8 cellular contexts compared by ENCODE assay signal in genomic region chr12:104733717-104734175, GRCh38.
DNase-seq lines count a peak whose midpoint lies in the region; ATAC-seq, FAIRE-seq and TF ChIP-seq lines count a peak whose summit lies in the region.

No MANE protein-coding gene starts in this region.

- no peaks in the 10 kb centered on the region for H3F3A ChIP-seq in DOHH2 (ENCODE audit: control insufficient read depth, insufficient read depth)

- WGBS in A549 (ENCODE audit: missing lambda C conversion rate), result 67% methylated on average over 6 of the region's 6 CpGs
- 52% methylated on average over 6 of the region's 6 CpGs; no CpG with 5 or more reads in 1 of the 2 experiments for WGBS in H1 (ENCODE audit: extremely low coverage in 1 of 2, insufficient coverage in 1 of 2, insufficient read length in 1 of 2, insufficient replicate concordance in 2 of 2, low coverage in 1 of 2, low lambda C conversion rate in 2 of 2, missing lambda C conversion rate in 1 of 2), 2 experiments

- H3K27me3 ChIP-seq in DOHH2 (ENCODE audit: control insufficient read depth, low read length) (no peaks in the 10 kb centered on the region), OCI-LY3 (ENCODE audit: low read depth, low read length) (no peaks in the 10 kb centered on the region), H1 (replicated peaks in 1 of 4; ENCODE audit: control insufficient read depth in 3 of 4, extremely low read depth in 1 of 4, insufficient read depth in 3 of 4, low read length in 3 of 4) (no peaks in the 10 kb centered on the region)

- no peak overlapping the region for H2AFZ ChIP-seq in OCI-LY3 (ENCODE audit: low read depth, low read length)
- no peak overlapping the region for H2AFZ ChIP-seq in H1 (ENCODE audit: low read length)

- H3K23ac ChIP-seq in H1 (ENCODE audit: insufficient read length), result no peak overlapping the region

- FAIRE-seq in A549 (lab: Jason Lieb, UNC), result no peak
- FAIRE-seq in H1 (lab: Jason Lieb, UNC), result no peak

- no peak overlapping the region for H3K18ac ChIP-seq in H1 (ENCODE audit: extremely low read depth, low read length)

- H2BK20ac ChIP-seq in H1 (ENCODE audit: low read length), result no peak overlapping the region

- H2BK5ac ChIP-seq in H1 (ENCODE audit: low read depth, low read length), result no peak overlapping the region

- H3K9me2 ChIP-seq in DOHH2 (replicated peaks; ENCODE audit: control insufficient read depth, low read length), result no peaks in the 10 kb centered on the region

- no peak overlapping the region for H4K5ac ChIP-seq in H1 (ENCODE audit: insufficient read length, low read depth, low read length)

- ATAC-seq in A549 (peak in 1 of 2 experiments; percentile 63; a peak in 4 of 6 replicates), GM21576 (IDR thresholded peaks at IDR 0.05; ENCODE audit: unreplicated experiment) (no peak), HG03135 (IDR thresholded peaks at IDR 0.05; ENCODE audit: unreplicated experiment) (no peak)

- POLR2A ChIA-PET in A549 (lab: Yijun Ruan, JAX) (no interaction called here), H1 (lab: Charles Lee; ENCODE audit: partially characterized antibody) (interaction anchor here (1.0 kb wide), 1 partner anchor 12 kb away, joined by 3 read pairs; no protein-coding TSS in a partner anchor)

- TF ChIP-seq EP300 in A549 (IDR thresholded peaks at IDR 0.05) (no peak), H1 (IDR thresholded peaks at IDR 0.05; ENCODE audit: borderline replicate concordance in 1 of 2, low read depth in 2 of 2, low read length in 2 of 2) (no peak)

- no peak overlapping the region for H4K91ac ChIP-seq in H1 (replicated peaks; ENCODE audit: insufficient read length, low read length)

- no peaks in the 10 kb centered on the region for H3K36me3 ChIP-seq in DOHH2 (ENCODE audit: control insufficient read depth, low read length)
- no peaks in the 10 kb centered on the region for H3K36me3 ChIP-seq in OCI-LY3 (replicated peaks; ENCODE audit: low read depth, low read length)
- H3K36me3 ChIP-seq in H1 (ENCODE audit: control insufficient read depth in 2 of 4, insufficient read depth in 4 of 4, low read length in 3 of 4), result no peaks in the 10 kb centered on the region; a peak in 1 of 8 replicates

- H3K9ac ChIP-seq in OCI-LY3 (ENCODE audit: low read length), result no peak overlapping the region
- no peak overlapping the region for H3K9ac ChIP-seq in H1 (replicated peaks in 1 of 4; ENCODE audit: extremely low read depth in 1 of 4, low read depth in 3 of 4, low read length in 3 of 4)

- H2BK120ac ChIP-seq in H1 (replicated peaks; ENCODE audit: low read depth, low read length), result no peak overlapping the region

- H3K14ac ChIP-seq in H1 (ENCODE audit: insufficient read length), result no peak overlapping the region

- 0 out of 2 replicates have a peak, but pooled peaks cover 3% of the 10 kb centered on the region for H4K20me1 ChIP-seq in DOHH2 (ENCODE audit: control insufficient read depth, insufficient read depth, low read depth, low read length)
- no peaks in the 10 kb centered on the region for H4K20me1 ChIP-seq in OCI-LY3 (ENCODE audit: insufficient read depth, low read length)
- peaks cover 0 to 1% of the 10 kb centered on the region in 2 experiments for H4K20me1 ChIP-seq in H1 (replicated peaks in 1 of 2; ENCODE audit: control insufficient read depth in 1 of 2, insufficient read depth in 2 of 2, low read length in 2 of 2)

- H3K9me3 ChIP-seq in A549, result no peaks in the 10 kb centered on the region
- H3K9me3 ChIP-seq in DOHH2 (ENCODE audit: control insufficient read depth, insufficient read depth, low read length), result no peaks in the 10 kb centered on the region
- H3K9me3 ChIP-seq in OCI-LY3 (ENCODE audit: insufficient read depth, low read length), result no peaks in the 10 kb centered on the region
- no peaks in the 10 kb centered on the region for H3K9me3 ChIP-seq in H1 (ENCODE audit: insufficient read depth in 2 of 2, low read depth in 1 of 2, low read length in 1 of 2)

- H4K8ac ChIP-seq in H1 (ENCODE audit: extremely low read depth, insufficient read depth, low read length), result no peak overlapping the region

- H3K79me2 ChIP-seq in DOHH2 (ENCODE audit: control insufficient read depth, low read length) (no peaks in the 10 kb centered on the region), OCI-LY3 (ENCODE audit: low read length) (no peaks in the 10 kb centered on the region), H1 (ENCODE audit: control insufficient read depth in 1 of 2, insufficient read depth in 2 of 2, low read length in 2 of 2) (no peaks in the 10 kb centered on the region)

- no peak overlapping the region for H3K4me2 ChIP-seq in A549
- H3K4me2 ChIP-seq in DOHH2 (ENCODE audit: low read length), result no peak overlapping the region
- H3K4me2 ChIP-seq in OCI-LY3 (ENCODE audit: low read length), result peak overlapping the region; percentile 27
- H3K4me2 ChIP-seq in H1 (ENCODE audit: insufficient read depth in 1 of 2, low read depth in 2 of 2, low read length in 2 of 2), result no peak overlapping the region

- H2BK15ac ChIP-seq in H1 (ENCODE audit: low read length), result no peak overlapping the region

- TF ChIP-seq POLR2A in A549 (IDR thresholded peaks at IDR 0.05; ENCODE audit: low read length) (no peak), H1 (IDR thresholded peaks at IDR 0.05; ENCODE audit: control extremely low read depth in 1 of 2, low read depth in 2 of 2, low read length in 2 of 2) (no peak)

- no peak overlapping the region for H3K56ac ChIP-seq in H1 (replicated peaks; ENCODE audit: insufficient read length, low read depth, low read length)

- no peaks in the 10 kb centered on the region for H3K23me2 ChIP-seq in H1 (ENCODE audit: low read depth, low read length)

- no peak overlapping the region for H3K4me3 ChIP-seq in A549
- H3K4me3 ChIP-seq in DOHH2 (ENCODE audit: low read length), result no peak overlapping the region
- H3K4me3 ChIP-seq in OCI-LY3 (ENCODE audit: low read length), result no peak overlapping the region
- H3K4me3 ChIP-seq in H1 (ENCODE audit: extremely low read depth in 1 of 4, insufficient read depth in 2 of 4, low read depth in 3 of 4, low read length in 4 of 4), result no peak overlapping the region

- peaks cover 2% of the 10 kb centered on the region; the same call in 1 of the 2 replicates for H3K79me1 ChIP-seq in H1 (ENCODE audit: low read depth, low read length)

- H2AK5ac ChIP-seq in H1 (ENCODE audit: low read depth, low read length), result no peak overlapping the region; the same call in 1 of the 2 replicates

- H3K4me1 ChIP-seq in A549 (peaks cover 11% of the 10 kb centered on the region; the same call in 1 of the 3 replicates), DOHH2 (ENCODE audit: control insufficient read depth, low read length) (no peaks in the 10 kb centered on the region), OCI-LY3 (ENCODE audit: low read length) (peaks cover 11% of the 10 kb centered on the region; the same call in 1 of the 2 replicates), H1 (replicated peaks in 1 of 4; ENCODE audit: control insufficient read depth in 3 of 4, insufficient read depth in 4 of 4, low read length in 3 of 4) (peaks cover 0 to 9% (median 6%) of the 10 kb centered on the region in 4 experiments; a peak in 5 of 7 replicates)

- H3K27ac ChIP-seq in A549 (peak overlapping the region in 1 of 2 experiments; percentile 25; a peak in 1 of 6 replicates), DOHH2 (ENCODE audit: low read depth, low read length) (no peak overlapping the region), OCI-LY3 (ENCODE audit: low read length) (no peak overlapping the region), H1 (ENCODE audit: low read depth, low read length) (no peak overlapping the region)

- TF ChIP-seq CTCF in A549 (IDR thresholded peaks at IDR 0.05), result no peak
- peak; percentile 58 for TF ChIP-seq CTCF in DOHH2 (IDR thresholded peaks at IDR 0.05; ENCODE audit: low read depth, low read length, poor library complexity, severe bottlenecking)
- peak; percentile 80 for TF ChIP-seq CTCF in OCI-LY3 (IDR thresholded peaks at IDR 0.05; ENCODE audit: low read depth, low read length)
- peak; percentile 12 to 55 (median 40); a peak in 3 of 4 replicates for TF ChIP-seq CTCF in H1 (IDR thresholded peaks at IDR 0.05; ENCODE audit: control extremely low read depth in 1 of 3, insufficient read depth in 1 of 3, low read depth in 1 of 3, low read length in 3 of 3)

- CTCF ChIA-PET in A549 (lab: Yijun Ruan, JAX), result interaction anchor here (0.7 to 1.5 kb wide), 2 partner anchors 16 to 352 kb away, joined by 3 to 4 read pairs; no protein-coding TSS in a partner anchor
- CTCF ChIA-PET in H1 (lab: Charles Lee; ENCODE audit: partially characterized antibody), result interaction anchor here (0.7 to 4.1 kb wide), 10 partner anchors 9 to 462 kb away, joined by 3 to 15 read pairs (median 4); no protein-coding TSS in a partner anchor

- no peak overlapping the region for H3K4ac ChIP-seq in H1 (replicated peaks; ENCODE audit: insufficient read length, low read depth, low read length)

- DNase-seq in A549 (ENCODE audit: low read depth in 1 of 2, low spot score in 1 of 2) (peak in 1 of 2 experiments; percentile 29), H1 (ENCODE audit: low read depth in 1 of 2, low spot score in 2 of 2) (peak in 1 of 2 experiments; percentile 79), retina (no peak)
- no peak for DNase-seq in stimulated activated naive CD4-positive, alpha-beta T cell treated with Interleukin-2 at 50 U/mL for 16 hours (lab: John Stamatoyannopoulos, UW)

- H2BK12ac ChIP-seq in H1 (ENCODE audit: low read depth, low read length), result no peak overlapping the region

- peak; percentile 38 to 43; a peak in 3 of 5 replicates for TF ChIP-seq RAD21 in A549 (conservative IDR thresholded peaks at IDR 0.05 in 1 of 2, IDR thresholded peaks at IDR 0.05 in 1 of 2)
- peak; percentile 77 for TF ChIP-seq RAD21 in H1 (IDR thresholded peaks at IDR 0.05 in 1 of 2, conservative IDR thresholded peaks at IDR 0.05 in 1 of 2; ENCODE audit: low read depth in 2 of 2, low read length in 2 of 2)

TF ChIP-seq in A549, 52 proteins besides CTCF, POLR2A, EP300 and RAD21:
- TF ChIP-seq HDAC2 (IDR thresholded peaks at IDR 0.05), result no peak

TF ChIP-seq in H1, 55 proteins besides CTCF, POLR2A, EP300 and RAD21 (continues in another document):
- no peak for TF ChIP-seq CBX5 (IDR thresholded peaks at IDR 0.05; ENCODE audit: low read depth, low read length)
- TF ChIP-seq TAF1 (IDR thresholded peaks at IDR 0.05; ENCODE audit: low read depth, low read length), result no peak
- TF ChIP-seq JUND (IDR thresholded peaks at IDR 0.05; ENCODE audit: low read length), result no peak
- no peak for TF ChIP-seq SP4 (IDR thresholded peaks at IDR 0.05; ENCODE audit: low read length)
- no peak for TF ChIP-seq POU5F1 (IDR thresholded peaks at IDR 0.05; ENCODE audit: low read depth, low read length)
- TF ChIP-seq SIN3A (conservative IDR thresholded peaks at IDR 0.05 in 1 of 2, IDR thresholded peaks at IDR 0.05 in 1 of 2; ENCODE audit: low read depth in 1 of 2, low read length in 2 of 2), result no peak
- TF ChIP-seq GABPA (IDR thresholded peaks at IDR 0.05; ENCODE audit: borderline replicate concordance, insufficient read depth, low read length), result no peak
- TF ChIP-seq YY1 (IDR thresholded peaks at IDR 0.05; ENCODE audit: low read depth, low read length), result peak; percentile 85
- peak; percentile 65; the same call in 1 of the 2 replicates for TF ChIP-seq TEAD4 (IDR thresholded peaks at IDR 0.05; ENCODE audit: low read depth, low read length)
- no peak for TF ChIP-seq TAF7 (optimal IDR thresholded peaks at IDR 0.05; ENCODE audit: borderline replicate concordance, low read depth, low read length)
- TF ChIP-seq KDM1A (IDR thresholded peaks at IDR 0.05; ENCODE audit: borderline replicate concordance, low read length), result no peak

Comparison
In these comparisons a context has a peak if more than half of its experiments do, and no peak if none do; other contexts are left out.
1. Of the 18 proteins assayed by ChIP-seq in both H1 and A549: peak only in H1: CTCF; only in A549: none; in both: RAD21; in neither: 16.